In the genomic region with DNA sequence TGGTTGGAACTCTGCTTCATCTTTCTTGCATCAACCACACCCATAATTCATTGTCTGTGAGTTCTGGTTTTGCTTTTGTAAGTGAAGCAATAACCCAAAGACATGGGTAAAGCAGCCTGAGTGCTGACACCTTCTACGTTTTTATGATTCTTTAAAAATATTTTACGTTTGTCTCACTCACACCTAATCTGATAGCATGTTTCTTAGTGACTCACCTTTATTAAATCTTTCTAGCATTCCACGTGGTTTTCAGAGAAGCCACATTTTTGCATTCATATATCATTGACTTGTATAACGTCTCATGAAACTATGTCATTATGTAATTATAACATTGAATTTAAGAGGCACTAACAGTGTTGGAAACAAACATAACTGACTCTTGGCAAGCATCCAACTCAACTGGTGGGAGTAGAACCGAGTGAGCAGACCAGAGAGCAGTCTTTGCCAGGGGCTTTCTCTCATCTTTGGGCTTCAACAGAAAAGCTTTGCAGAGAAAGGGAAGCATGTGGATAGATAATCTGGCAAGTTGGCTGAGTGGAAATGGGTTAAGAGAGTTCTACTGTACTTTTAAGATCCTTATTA, we compare ENCODE assay signal across 14 cellular contexts.
DNase-seq lines count a peak whose midpoint lies in the region; ATAC-seq lines count a peak whose summit lies in the region.
"Had no signal": no experiment of that assay in that cellular context is flagged by ENCODE, and none has a peak within 500 bp of the region (broad histone marks: within the 10 kb centered on the region; RNA-seq: fewer than 3 reads in every experiment).

No MANE protein-coding gene starts in this region.

- DNase-seq in DMS79 treated with DMSO at 0.1 percent for 48 hours (lab: John Stamatoyannopoulos, UW) (peak; percentile 30), NCI-H1048 (lab: John Stamatoyannopoulos, UW) (peak; percentile 31), NCI-H774 (lab: John Stamatoyannopoulos, UW) (peak; percentile 15), iris pigment epithelial cell (ENCODE audit: low read depth) (peak; percentile 17), left lobe of liver (ENCODE audit: low spot score) (no peak), posterior cingulate gyrus (no peak), NCI-H1694 treated with DMSO at 0.1 percent for 48 hours (lab: John Stamatoyannopoulos, UW) (no peak)
- DNase-seq: activated naive CD8-positive, alpha-beta T cell treated with anti-CD3 and anti-CD28 coated beads, Interleukin-2, amount 50 U/mL, for 24 hours; colonic mucosa; GF-D8; stimulated activated naive B cell treated with anti-CD40 and anti-IgM and Interleukin-4, amounts not matched to agents 10 μg/mL and 1 μg/mL and 100 μg/mL, for 72 hours had no signal

- intact Hi-C loops in posterior cingulate gyrus (cut with DNase I) = no loop called here

- ATAC-seq in HG02763 (IDR thresholded peaks at IDR 0.05; ENCODE audit: unreplicated experiment) (no peak), left lobe of liver (no peak)
- ATAC-seq: activated naive CD8-positive, alpha-beta T cell treated with anti-CD3 and anti-CD28 coated beads, Interleukin-2, amount 50 U/mL, for 24 hours; esophagus mucosa; natural killer cell treated with Interleukin-12 subunit alpha and Interleukin-12 subunit beta and Interleukin-15 and Interleukin-18, amount 100 ng/mL, for 72 hours; stimulated activated naive B cell treated with anti-CD40 and anti-IgM and Interleukin-4, amounts not matched to agents 10 μg/mL and 1 μg/mL and 100 μg/mL, for 72 hours had no signal

Comparison
In these comparisons a context has a peak if more than half of its experiments do, and no peak if none do; other contexts are left out.
1. DNase-seq: peak in DMS79 treated with DMSO at 0.1 percent for 48 hours (single experiment), NCI-H1048 (single experiment), NCI-H774 (single experiment) and iris pigment epithelial cell (single experiment); none in left lobe of liver (single experiment), posterior cingulate gyrus (0 of 10) and NCI-H1694 treated with DMSO at 0.1 percent for 48 hours (single experiment).